9 cellular contexts compared by ENCODE assay signal in genomic region chr1:165241952-165242351, GRCh38.
"Had no signal": no experiment of that assay in that cellular context is flagged by ENCODE, and none has a peak within 500 bp of the region (broad histone marks: within the 10 kb centered on the region; RNA-seq: fewer than 3 reads in every experiment).

No MANE protein-coding gene starts in this region.

- FAIRE-seq: H1, H54, K562 had no signal

- H3K27ac ChIP-seq: HL-60 had no signal

- H3K4me3 Mint-ChIP-seq: GM23338, H9 had no signal

- H3K4me3 ChIP-seq: GM23338, K562 had no signal

- H3K4me1 Mint-ChIP-seq: GM23338, H9 had no signal

- DNase-seq: H9, HCEC 1CT, IMR-90, KG1 had no signal

- H2AFZ ChIP-seq: GM23338 had no signal

- H3K4me2 ChIP-seq: GM23338 had no signal

- H3K9me3 Mint-ChIP-seq: GM23338, H9 had no signal

- ATAC-seq: GM23338, K562 had no signal

- H3K27ac Mint-ChIP-seq: GM23338, H9 had no signal
